20 cellular contexts compared by ENCODE assay signal in the genomic region with DNA sequence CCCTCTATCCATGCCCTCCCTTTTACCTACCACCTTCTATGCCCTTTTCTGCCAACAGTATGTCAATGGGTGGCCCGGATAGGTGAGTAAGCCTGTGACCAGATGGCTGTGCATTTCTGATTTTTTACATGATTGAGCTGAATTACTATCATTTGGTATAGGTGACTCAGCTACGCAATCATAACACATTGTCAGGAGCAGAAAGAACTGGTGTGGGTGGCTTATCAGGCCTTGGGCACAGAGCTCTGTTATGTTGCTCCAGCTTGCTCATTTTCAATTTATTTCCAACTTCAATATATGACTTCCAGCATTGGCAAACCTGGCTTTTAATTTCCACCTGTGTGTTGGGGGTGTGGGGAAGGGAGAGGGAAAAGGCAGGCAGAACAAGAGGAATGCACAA.
"Had no signal": no experiment of that assay in that cellular context is flagged by ENCODE, and none has a peak within 500 bp of the region (broad histone marks: within the 10 kb centered on the region; RNA-seq: fewer than 3 reads in every experiment).

No MANE protein-coding gene starts in this region.

- H3K4me3 ChIP-seq: heart left ventricle, ovary, prostate gland, suprapubic skin, tibial nerve had no signal

- ATAC-seq: activated naive CD8-positive, alpha-beta T cell treated with anti-CD3 and anti-CD28 coated beads, Interleukin-2, amount 50 U/mL, for 24 hours; activated T-helper 17 cell treated with anti-CD3 and anti-CD28 coated beads, Interleukin-2, amount 50 U/mL, for 72 hours; effector memory CD8-positive, alpha-beta T cell; heart left ventricle; naive thymus-derived CD4-positive, alpha-beta T cell had no signal

- DNase-seq: activated CD4-positive, alpha-beta memory T cell treated with anti-CD3 and anti-CD28 coated beads, Interleukin-2, amount 10 ng/mL, durations not matched to agents 7 days and 5 days; activated CD4-positive, alpha-beta T cell treated with anti-CD3 and anti-CD28 coated beads, Interleukin-2, amount 10 ng/mL, durations not matched to agents 7 days and 5 days; activated CD4-positive, CD25-positive, alpha-beta regulatory T cell treated with anti-CD3 and anti-CD28 coated beads, Interleukin-2, amount 50 U/mL, for 72 hours; activated CD8-positive, alpha-beta memory T cell treated with anti-CD3 and anti-CD28 coated beads, Interleukin-2, amount 50 U/mL, for 48 hours; activated gamma-delta T cell treated with Interleukin-2 at 50 U/mL for 16 hours; activated naive CD8-positive, alpha-beta T cell treated with anti-CD3 and anti-CD28 coated beads, Interleukin-2, amount 50 U/mL, for 24 hours; activated T-cell treated with anti-CD3 and anti-CD28 coated beads, Interleukin-2, amount 50 U/mL, for 24 hours; cortex of kidney; effector memory CD8-positive, alpha-beta T cell; heart left ventricle; immature natural killer cell; midbrain; naive thymus-derived CD4-positive, alpha-beta T cell; ovary; stimulated activated naive CD4-positive, alpha-beta T cell; T-helper 2 cell had no signal
